In the genomic region with DNA sequence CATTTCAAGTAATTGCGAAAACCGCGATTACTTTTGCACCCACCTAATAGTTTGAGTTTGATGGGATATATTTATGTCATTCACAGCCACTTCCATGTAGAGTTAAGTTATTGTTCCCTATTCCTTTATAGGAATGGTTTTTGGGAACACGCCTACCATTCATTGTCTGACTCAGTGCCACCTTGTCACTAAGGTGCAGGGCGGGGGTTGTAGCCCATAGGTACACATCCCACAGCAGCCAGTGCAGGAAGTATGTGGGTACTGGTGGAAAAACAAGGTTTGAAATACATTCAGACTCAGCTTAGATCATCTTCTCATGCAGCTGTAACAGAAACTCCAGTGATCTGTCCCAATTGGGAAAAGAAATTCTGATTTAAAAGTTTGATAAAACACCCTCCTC, we compare ENCODE assay signal across 33 cellular contexts. TPM values are rescaled to one million over a fixed set of nuclear protein-coding genes. Genes with fewer than 3 reads are reported as not detected.
"Had no signal": no experiment of that assay in that cellular context is flagged by ENCODE, and none has a peak within 500 bp of the region (broad histone marks: within the 10 kb centered on the region; RNA-seq: fewer than 3 reads in every experiment).

No MANE protein-coding gene starts in this region.

- H3K36me3 ChIP-seq: adrenal gland, breast epithelium, Peyer's patch, SJSA1 had no signal

- H3K4me1 Mint-ChIP-seq: activated B cell treated with CpG ODN at 0.5 μM for 24 hours had no signal

- DNase-seq: activated B cell treated with CpG ODN at 0.5 μM for 24 hours; activated CD4-positive, alpha-beta memory T cell treated with anti-CD3 and anti-CD28 coated beads, Interleukin-2, amount 10 ng/mL, durations not matched to agents 7 days and 5 days; activated CD4-positive, alpha-beta T cell treated with anti-CD3 and anti-CD28 coated beads for 48 hours; activated CD4-positive, CD25-positive, alpha-beta regulatory T cell treated with anti-CD3 and anti-CD28 coated beads, Interleukin-2, amount 50 U/mL, for 72 hours; activated CD8-positive, alpha-beta memory T cell treated with anti-CD3 and anti-CD28 coated beads for 24 hours; activated CD8-positive, alpha-beta memory T cell treated with anti-CD3 and anti-CD28 coated beads, Interleukin-2, amount 10 ng/mL, durations not matched to agents 7 days and 5 days; activated CD8-positive, alpha-beta memory T cell treated with anti-CD3 and anti-CD28 coated beads, Interleukin-2, amount 50 U/mL, for 48 hours; activated effector memory CD4-positive, alpha-beta T cell treated with anti-CD3 and anti-CD28 coated beads, Interleukin-2, amount 50 U/mL, for 16 hours; activated naive CD4-positive, alpha-beta T cell; activated T-cell treated with anti-CD3 and anti-CD28 coated beads, Interleukin-2, amount 50 U/mL, for 48 hours; adrenal gland; body of pancreas; cerebellar nuclear complex; Kasumi-1; KG1; MM.1S; MV-4-11; NCI-H1092; NCI-H1436 treated with DMSO at 0.1 percent for 48 hours; NCI-H1694 treated with DMSO at 0.1 percent for 48 hours; NCI-H2029; NCI-H345; NCI-H524 treated with DMSO at 0.1 percent for 48 hours; Peyer's patch; RPMI8226; SHP77 treated with DMSO at 0.1 percent for 48 hours; SK-N-SH had no signal

- H3K27ac Mint-ChIP-seq: activated B cell treated with CpG ODN at 0.5 μM for 24 hours; activated CD4-positive, alpha-beta memory T cell treated with anti-CD3 and anti-CD28 coated beads, Interleukin-2, amount 10 ng/mL, durations not matched to agents 7 days and 5 days; activated CD8-positive, alpha-beta memory T cell treated with anti-CD3 and anti-CD28 coated beads, Interleukin-2, amount 10 ng/mL, durations not matched to agents 7 days and 5 days; activated naive CD4-positive, alpha-beta T cell treated with anti-CD3 and anti-CD28 coated beads, Interleukin-2, amount 50 U/mL, for 72 hours; T-helper 1 cell treated with Interleukin-12 subunit alpha and Interleukin-12 subunit beta and Interleukin-4 antibody, amounts not matched to agents 30 μg/mL and 1 μg/mL, for 36 hours; T-helper 2 cell treated with Interferon-gamma antibody and Interleukin-4, amounts not matched to agents 5 μg/mL and 100 μg/mL, for 36 hours had no signal

- H3K4me3 Mint-ChIP-seq: activated B cell treated with CpG ODN at 0.5 μM for 24 hours; activated CD4-positive, alpha-beta memory T cell treated with anti-CD3 and anti-CD28 coated beads, Interleukin-2, amount 10 ng/mL, durations not matched to agents 7 days and 5 days; activated CD8-positive, alpha-beta memory T cell treated with anti-CD3 and anti-CD28 coated beads, Interleukin-2, amount 10 ng/mL, durations not matched to agents 7 days and 5 days; T-helper 1 cell treated with Interleukin-12 subunit alpha and Interleukin-12 subunit beta and Interleukin-4 antibody, amounts not matched to agents 30 μg/mL and 1 μg/mL, for 36 hours; T-helper 2 cell treated with Interferon-gamma antibody and Interleukin-4, amounts not matched to agents 5 μg/mL and 100 μg/mL, for 36 hours had no signal

- H3K4me1 ChIP-seq: adrenal gland, body of pancreas, breast epithelium, Peyer's patch, SJSA1 had no signal

- H3K36me3 Mint-ChIP-seq: activated CD8-positive, alpha-beta memory T cell treated with anti-CD3 and anti-CD28 coated beads, Interleukin-2, amount 10 ng/mL, durations not matched to agents 7 days and 5 days; activated naive CD4-positive, alpha-beta T cell treated with anti-CD3 and anti-CD28 coated beads, Interleukin-2, amount 50 U/mL, for 72 hours had no signal

- H3K27me3 ChIP-seq: adrenal gland, body of pancreas, breast epithelium, Peyer's patch, SJSA1 had no signal

- H3K4me3 ChIP-seq: adrenal gland, body of pancreas, breast epithelium, Peyer's patch, SJSA1 had no signal

- H3K9me2 ChIP-seq: SK-N-SH had no signal

- ATAC-seq: activated CD8-positive, alpha-beta memory T cell treated with anti-CD3 and anti-CD28 coated beads, Interleukin-2, amount 10 ng/mL, durations not matched to agents 7 days and 5 days; activated naive CD4-positive, alpha-beta T cell treated with anti-CD3 and anti-CD28 coated beads, Interleukin-2, amount 50 U/mL, for 72 hours; body of pancreas had no signal

- H3K9me3 Mint-ChIP-seq: activated B cell treated with CpG ODN at 0.5 μM for 24 hours; activated CD4-positive, alpha-beta memory T cell treated with anti-CD3 and anti-CD28 coated beads, Interleukin-2, amount 10 ng/mL, durations not matched to agents 7 days and 5 days; activated naive CD4-positive, alpha-beta T cell treated with anti-CD3 and anti-CD28 coated beads, Interleukin-2, amount 50 U/mL, for 72 hours; T-helper 1 cell treated with Interleukin-12 subunit alpha and Interleukin-12 subunit beta and Interleukin-4 antibody, amounts not matched to agents 30 μg/mL and 1 μg/mL, for 36 hours; T-helper 2 cell treated with Interferon-gamma antibody and Interleukin-4, amounts not matched to agents 5 μg/mL and 100 μg/mL, for 36 hours had no signal

- H3K4me2 ChIP-seq: SK-N-SH had no signal

- H3K27ac ChIP-seq: adrenal gland, body of pancreas, Peyer's patch, SJSA1 had no signal

RNA-seq across cellular contexts. Expression of a gene that starts 48.2 kb away (rescaled TPM):
- total RNA-seq: activated CD4-positive, alpha-beta memory T cell treated with anti-CD3 and anti-CD28 coated beads, Interleukin-2, amount 10 ng/mL, durations not matched to agents 7 days and 5 days; activated CD8-positive, alpha-beta memory T cell treated with anti-CD3 and anti-CD28 coated beads, Interleukin-2, amount 10 ng/mL, durations not matched to agents 7 days and 5 days; activated naive CD4-positive, alpha-beta T cell treated with anti-CD3 and anti-CD28 coated beads, Interleukin-2, amount 50 U/mL, for 72 hours; body of pancreas; NCI-H460; SJSA1 had no signal
